Comparison of ENCODE assay signal across 8 cellular contexts in genomic region chr7:139855498-139856270, GRCh38. TPM values are rescaled to one million over a fixed set of nuclear protein-coding genes. Genes with fewer than 3 reads are reported as not detected.
A peak's percentile ranks its signal among the peaks of the same experiment; 100 is the strongest.
DNase-seq lines count a peak whose midpoint lies in the region; ATAC-seq and TF ChIP-seq lines count a peak whose summit lies in the region.

No MANE protein-coding gene starts in this region.

- H3K27me3 ChIP-seq in DND-41 (ENCODE audit: insufficient read depth, low read length, poor library complexity): no peaks in the 10 kb centered on the region

- H3K27ac ChIP-seq in DND-41 (ENCODE audit: low read length) (no peak overlapping the region), cingulate gyrus (ENCODE audit: low read depth, low read length) (peak overlapping the region; percentile 60)

- H3K4me1 ChIP-seq in DND-41 (ENCODE audit: insufficient read depth, low read length): no peaks in the 10 kb centered on the region

- H3K4me3 ChIP-seq in DND-41 (ENCODE audit: low read depth in 1 of 2, low read length in 2 of 2): no peak overlapping the region

- DNase-seq in DND-41 (peak; percentile 25), KG1 (lab: John Stamatoyannopoulos, UW) (peak; percentile 25), progenitor cell of endocrine pancreas (ENCODE audit: low spot score, unreplicated experiment) (no peak), NCI-H2081 (lab: John Stamatoyannopoulos, UW) (no peak), NCI-H2081 treated with DMSO at 0.1 percent for 48 hours (lab: John Stamatoyannopoulos, UW) (no peak), NCI-H524 (lab: John Stamatoyannopoulos, UW) (no peak)

- H3K79me2 ChIP-seq in DND-41 (ENCODE audit: insufficient read depth, low read length): no peaks in the 10 kb centered on the region

- peaks cover 8% of the 10 kb centered on the region for H3K4me1 Mint-ChIP-seq in progenitor cell of endocrine pancreas (ENCODE audit: low read depth)

- H3K36me3 ChIP-seq in DND-41 (ENCODE audit: insufficient read depth, low read length): no peaks in the 10 kb centered on the region

- ATAC-seq in DND-41 (ENCODE audit: insufficient read depth, low read depth) (peak; percentile 84), GM21423 (IDR thresholded peaks at IDR 0.05; ENCODE audit: unreplicated experiment) (peak; percentile 90)

- H3K4me3 Mint-ChIP-seq in progenitor cell of endocrine pancreas (ENCODE audit: low read depth): no peak overlapping the region

- H3K36me3 Mint-ChIP-seq in progenitor cell of endocrine pancreas (ENCODE audit: insufficient read depth): no peaks in the 10 kb centered on the region

- H3K27ac Mint-ChIP-seq in progenitor cell of endocrine pancreas: peak overlapping the region; percentile 85

- TF ChIP-seq CTCF in DND-41 (IDR thresholded peaks at IDR 0.05; ENCODE audit: borderline replicate concordance, extremely low read depth, low read length, poor library complexity, severe bottlenecking) (no peak), progenitor cell of endocrine pancreas (IDR thresholded peaks at IDR 0.05; ENCODE audit: unreplicated experiment) (no peak)

- H3K9ac ChIP-seq in DND-41 (ENCODE audit: low read depth, low read length): no peak overlapping the region

- H3K4me2 ChIP-seq in DND-41 (ENCODE audit: insufficient read depth, low read length): no peak overlapping the region

- H4K20me1 ChIP-seq in DND-41 (ENCODE audit: insufficient read depth, low read length): no peaks in the 10 kb centered on the region

- H2AFZ ChIP-seq in DND-41 (ENCODE audit: low read depth, low read length): no peak overlapping the region

- peaks cover 3% of the 10 kb centered on the region for H3K9me3 Mint-ChIP-seq in progenitor cell of endocrine pancreas (ENCODE audit: low read depth)

- H3K27me3 Mint-ChIP-seq in progenitor cell of endocrine pancreas: peaks cover 7% of the 10 kb centered on the region

- no peaks in the 10 kb centered on the region for H3K9me3 ChIP-seq in DND-41 (ENCODE audit: insufficient read depth, low read length, severe bottlenecking)

RNA-seq across cellular contexts. Expression of gene TBXAS1, which starts 26.6 kb away (rescaled TPM):
- 10.4 and 12.5 TPM in 2 replicates for total RNA-seq in progenitor cell of endocrine pancreas

Comparison
In these comparisons a context has a peak if more than half of its experiments do, and no peak if none do; other contexts are left out.
1. DNase-seq: peak in DND-41 (single experiment) and KG1 (single experiment); none in progenitor cell of endocrine pancreas (single experiment), NCI-H2081 (0 of 2), NCI-H2081 treated with DMSO at 0.1 percent for 48 hours (single experiment) and NCI-H524 (0 of 2).